In the genomic region with DNA sequence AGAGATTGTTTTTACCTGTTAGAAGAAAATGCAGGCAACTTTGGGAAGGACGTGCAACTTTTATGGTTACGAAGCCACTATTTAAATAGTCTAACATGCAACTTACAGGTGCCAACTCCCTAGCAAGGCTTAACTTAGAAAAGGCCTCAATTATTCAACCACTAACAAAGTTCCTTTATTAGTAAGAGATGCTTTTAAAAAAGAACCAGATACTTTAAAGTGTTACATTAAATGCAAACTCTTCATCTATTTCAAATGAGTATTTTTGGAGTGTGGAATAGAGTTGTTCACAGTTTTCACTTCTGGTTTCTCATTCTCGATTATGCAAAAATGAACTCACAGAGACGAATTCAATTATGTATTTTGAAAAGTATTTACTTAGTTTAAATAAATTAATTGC, we compare ENCODE assay signal across 16 cellular contexts. TPM values are rescaled to one million over a fixed set of nuclear protein-coding genes. Genes with fewer than 3 reads are reported as not detected.
DNase-seq lines count a peak whose midpoint lies in the region; ATAC-seq and TF ChIP-seq lines count a peak whose summit lies in the region.
"Had no signal": no experiment of that assay in that cellular context is flagged by ENCODE, and none has a peak within 500 bp of the region (broad histone marks: within the 10 kb centered on the region; RNA-seq: fewer than 3 reads in every experiment).

No MANE protein-coding gene starts in this region.

- peaks cover 75% of the 10 kb centered on the region for H3K36me3 Mint-ChIP-seq in activated T-helper 17 cell treated with anti-CD3 and anti-CD28 coated beads, Interleukin-2, amount 50 U/mL, for 72 hours (ENCODE audit: low read depth)

- peaks cover 97% of the 10 kb centered on the region for H3F3A ChIP-seq in SU-DHL-6 (ENCODE audit: insufficient read depth)

- ATAC-seq in GM18520 (IDR thresholded peaks at IDR 0.05; ENCODE audit: unreplicated experiment): peak; percentile 66
- peak; percentile 67 for ATAC-seq in GM21447 (IDR thresholded peaks at IDR 0.05; ENCODE audit: unreplicated experiment)
- peak; percentile 79 for ATAC-seq in HG03066 (IDR thresholded peaks at IDR 0.05; ENCODE audit: low read depth, unreplicated experiment)
- ATAC-seq in activated T-helper 17 cell treated with anti-CD3 and anti-CD28 coated beads, Interleukin-2, amount 50 U/mL, for 72 hours (replicated peaks): no peak
- ATAC-seq: natural killer cell treated with Interleukin-12 subunit alpha and Interleukin-12 subunit beta and Interleukin-15 and Interleukin-18, amount 100 ng/mL, for 72 hours had no signal

- peaks cover 45% of the 10 kb centered on the region for H3K36me3 ChIP-seq in SU-DHL-6 (ENCODE audit: low read length)

- TF ChIP-seq CTCF in SU-DHL-6 (IDR thresholded peaks at IDR 0.05; ENCODE audit: insufficient read depth, low read length, poor library complexity, severe bottlenecking): no peak

- H3K27ac Mint-ChIP-seq in activated T-helper 17 cell treated with anti-CD3 and anti-CD28 coated beads, Interleukin-2, amount 50 U/mL, for 72 hours: no peak overlapping the region
- H3K27ac Mint-ChIP-seq: HFFc6; natural killer cell treated with Interleukin-12 subunit alpha and Interleukin-12 subunit beta and Interleukin-15 and Interleukin-18, amount 100 ng/mL, for 72 hours had no signal

- peak overlapping the region; percentile 54 for H3K9ac ChIP-seq in SU-DHL-6 (ENCODE audit: low read length)

- H3K9me3 ChIP-seq in SU-DHL-6 (ENCODE audit: insufficient read depth, low read length): no peaks in the 10 kb centered on the region

- H2AFZ ChIP-seq in SU-DHL-6 (ENCODE audit: low read depth, low read length, severe bottlenecking): no peak overlapping the region

- H4K20me1 ChIP-seq in SU-DHL-6 (ENCODE audit: low read depth, low read length): no peaks in the 10 kb centered on the region

- H3K4me2 ChIP-seq in SU-DHL-6 (ENCODE audit: low read depth, low read length, poor library complexity, severe bottlenecking): peak overlapping the region; percentile 91

- H3K27ac ChIP-seq in SU-DHL-6 (ENCODE audit: low read depth, low read length): peak overlapping the region; percentile 99

- peak overlapping the region; percentile 16 for H3K4me3 ChIP-seq in SU-DHL-6 (ENCODE audit: insufficient read depth, low read length, poor library complexity, severe bottlenecking)

- H3K4me3 Mint-ChIP-seq in activated T-helper 17 cell treated with anti-CD3 and anti-CD28 coated beads, Interleukin-2, amount 50 U/mL, for 72 hours: no peak overlapping the region
- H3K4me3 Mint-ChIP-seq: HFFc6; natural killer cell treated with Interleukin-12 subunit alpha and Interleukin-12 subunit beta and Interleukin-15 and Interleukin-18, amount 100 ng/mL, for 72 hours had no signal

- H3K4me1 Mint-ChIP-seq in activated T-helper 17 cell treated with anti-CD3 and anti-CD28 coated beads, Interleukin-2, amount 50 U/mL, for 72 hours: peaks cover 7% of the 10 kb centered on the region

- H3K79me2 ChIP-seq in SU-DHL-6 (ENCODE audit: insufficient read depth, low read length): peaks cover 41% of the 10 kb centered on the region

- no peaks in the 10 kb centered on the region for H3K9me3 Mint-ChIP-seq in activated T-helper 17 cell treated with anti-CD3 and anti-CD28 coated beads, Interleukin-2, amount 50 U/mL, for 72 hours
- H3K9me3 Mint-ChIP-seq: HFFc6; natural killer cell treated with Interleukin-12 subunit alpha and Interleukin-12 subunit beta and Interleukin-15 and Interleukin-18, amount 100 ng/mL, for 72 hours had no signal

- no peaks in the 10 kb centered on the region for H3K27me3 Mint-ChIP-seq in activated T-helper 17 cell treated with anti-CD3 and anti-CD28 coated beads, Interleukin-2, amount 50 U/mL, for 72 hours
- H3K27me3 Mint-ChIP-seq: natural killer cell treated with Interleukin-12 subunit alpha and Interleukin-12 subunit beta and Interleukin-15 and Interleukin-18, amount 100 ng/mL, for 72 hours had no signal

- no peaks in the 10 kb centered on the region for H3K9me2 ChIP-seq in SU-DHL-6 (replicated peaks; ENCODE audit: insufficient read depth, low read length)

- DNase-seq in NCI-H774 (lab: John Stamatoyannopoulos, UW) (no peak), NCI-H2081 treated with DMSO at 0.1 percent for 48 hours (lab: John Stamatoyannopoulos, UW) (no peak)
- no peak for DNase-seq in stimulated activated CD4-positive, alpha-beta T cell treated with anti-CD3 and anti-CD28 coated beads, Interleukin-1b, Interleukin-23, amount 100 ng/mL, for 48 hours
- DNase-seq: activated CD4-positive, alpha-beta T cell treated with anti-CD3 and anti-CD28 coated beads, Interleukin-2, amount 50 U/mL, for 48 hours; C1 segment of cervical spinal cord; foreskin fibroblast; GF-D8; HFFc6; kidney; NCI-H524 treated with DMSO at 0.1 percent for 48 hours had no signal

- H3K27me3 ChIP-seq in SU-DHL-6 (ENCODE audit: low read length): no peaks in the 10 kb centered on the region

RNA-seq across cellular contexts. Expression of a gene that starts 51.7 kb away (rescaled TPM):
- 10 to 100 TPM; 57.4 to 59.7 TPM for total RNA-seq in activated T-helper 17 cell treated with anti-CD3 and anti-CD28 coated beads, Interleukin-2, amount 50 U/mL, for 72 hours
